ENCODE assay signal across 15 cellular contexts in the genomic region with DNA sequence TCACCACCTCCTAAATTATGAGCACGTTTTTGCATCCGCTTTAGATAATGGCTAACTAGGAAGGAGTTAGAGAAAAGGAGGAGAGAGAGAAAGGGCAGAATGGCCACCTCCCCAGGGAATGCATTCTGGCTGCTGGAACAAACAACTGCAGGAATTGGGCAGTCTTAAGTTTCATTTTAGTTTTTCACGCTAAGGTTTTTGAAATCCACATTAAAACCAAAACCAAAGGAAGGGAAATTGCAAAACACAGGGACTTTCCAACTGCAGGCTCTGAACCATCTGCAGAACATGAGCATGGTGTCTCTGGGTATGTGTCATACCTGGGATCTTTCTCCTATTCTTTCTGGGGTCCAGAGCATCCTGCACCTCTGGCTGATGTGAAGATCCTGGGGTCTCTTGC. TPM values are rescaled to one million over a fixed set of nuclear protein-coding genes. Genes with fewer than 3 reads are reported as not detected.
DNase-seq lines count a peak whose midpoint lies in the region; ATAC-seq and TF ChIP-seq lines count a peak whose summit lies in the region.
"Had no signal": no experiment of that assay in that cellular context is flagged by ENCODE, and none has a peak within 500 bp of the region (broad histone marks: within the 10 kb centered on the region; RNA-seq: fewer than 3 reads in every experiment).

No MANE protein-coding gene starts in this region.

- DNase-seq in AG09319 (ENCODE audit: extremely low read depth, low read depth) (peak; percentile 78), HCEC 1CT (peak; percentile 27), fibroblast of gingiva (ENCODE audit: low read depth) (peak; percentile 91), lung (ENCODE audit: low spot score) (peak; percentile 17), NCI-H82 (lab: John Stamatoyannopoulos, UW) (no peak), iPS-NIHi11 (ENCODE audit: low spot score) (no peak)
- DNase-seq: stimulated activated CD4-positive, alpha-beta T cell treated with anti-CD3 and anti-CD28 coated beads, Interleukin-2, amount 100 ng/mL, for 24 hours had no signal

- 44 to 45% methylated on average over 3 of the region's 3 CpGs for WGBS in lung, 2 donors

- ATAC-seq in lung (ENCODE audit: insufficient read depth, low FRiP score) (no peak), GM18520 (IDR thresholded peaks at IDR 0.05; ENCODE audit: unreplicated experiment) (no peak), GM21576 (IDR thresholded peaks at IDR 0.05; ENCODE audit: unreplicated experiment) (no peak)

- TF ChIP-seq CTCF in AG09319 (IDR thresholded peaks at IDR 0.05; ENCODE audit: low read depth, low read length), result no peak
- no peak for TF ChIP-seq CTCF in lung (IDR thresholded peaks at IDR 0.05; ENCODE audit: control extremely low read depth, extremely low read depth)

- H3K36me3 ChIP-seq in lung (ENCODE audit: control insufficient read depth in 2 of 2, insufficient read depth in 2 of 2, low read length in 2 of 2), result no peaks in the 10 kb centered on the region
- H3K36me3 ChIP-seq: BLaER1, cardiac muscle cell had no signal

- H3K4me1 ChIP-seq in lung (ENCODE audit: control insufficient read depth in 2 of 2, insufficient read depth in 2 of 2, low read length in 2 of 2), result peaks cover 1 to 3% of the 10 kb centered on the region in 2 donors
- H3K4me1 ChIP-seq: BLaER1 had no signal

- no peaks in the 10 kb centered on the region for H3K27me3 ChIP-seq in lung (ENCODE audit: control insufficient read depth, insufficient read depth)
- H3K27me3 ChIP-seq: BLaER1 had no signal

- H3K4me3 ChIP-seq in lung, result no peak overlapping the region
- H3K4me3 ChIP-seq: BLaER1, cardiac muscle cell, SK-N-MC had no signal

- no peaks in the 10 kb centered on the region for H3K9me3 ChIP-seq in lung (ENCODE audit: control insufficient read depth in 2 of 2, insufficient read depth in 1 of 2, low read length in 1 of 2)
- H3K9me3 ChIP-seq: BLaER1 had no signal

- H3K27ac ChIP-seq in lung (ENCODE audit: low read depth in 1 of 2, low read length in 1 of 2), result no peak overlapping the region
- H3K27ac ChIP-seq: BLaER1, cardiac muscle cell, SK-N-MC had no signal

RNA-seq across cellular contexts. Expression of gene CCL8, which starts 12.1 kb away (rescaled TPM):
- total RNA-seq in lung, result under 1 TPM; 0.26 to 0.95 TPM
- polyA plus RNA-seq in lung, result 1 to 10 TPM in 1 of 2 donors, under 1 TPM in 1; 0.49 to 7.6 TPM
- total RNA-seq: cardiac muscle cell, G401, mononuclear cell had no signal
- polyA plus RNA-seq: cardiac muscle cell had no signal

RNA-seq across cellular contexts. Expression of gene CCL11, which starts 21.6 kb away (rescaled TPM):
- total RNA-seq in lung, result under 1 TPM; 0.18 to 0.80 TPM
- 1 to 10 TPM in 1 of 2 donors, under 1 TPM in 1; 0.39 to 3.6 TPM for polyA plus RNA-seq in lung
- total RNA-seq: cardiac muscle cell, G401, mononuclear cell had no signal
- polyA plus RNA-seq: cardiac muscle cell had no signal

RNA-seq across cellular contexts. Expression of gene CCL7, which starts 37.1 kb away (rescaled TPM):
- 1 to 10 TPM in 1 of 2 donors, not detected in 1; 1.0 TPM for total RNA-seq in lung
- 10 to 100 TPM in 1 of 2 donors, 1 to 10 TPM in 1; 1.0 to 44.9 TPM for polyA plus RNA-seq in lung
- total RNA-seq: cardiac muscle cell, G401, urinary bladder had no signal
- polyA plus RNA-seq: cardiac muscle cell had no signal

RNA-seq across cellular contexts. Expression of gene CCL13, which starts 49.2 kb away (rescaled TPM):
- total RNA-seq in lung, result 1 to 10 TPM; 4.4 to 4.6 TPM
- polyA plus RNA-seq in lung, result 1 to 10 TPM; 2.5 to 3.7 TPM
- total RNA-seq: cardiac muscle cell, G401, mononuclear cell had no signal
- polyA plus RNA-seq: cardiac muscle cell had no signal

RNA-seq across cellular contexts. Expression of gene CCL2, which starts 52.0 kb away (rescaled TPM):
- total RNA-seq in lung, result 10 to 100 TPM; 80.8 to 93.5 TPM
- 1,000 to 10,000 TPM in 1 of 2 donors, 100 to 1,000 TPM in 1; 226 to 1,172 TPM for polyA plus RNA-seq in lung
- total RNA-seq: G401 had no signal

Comparison
In these comparisons a context has a peak if more than half of its experiments do, and no peak if none do; other contexts are left out.
1. DNase-seq: peak in AG09319 (single experiment), HCEC 1CT (single experiment), fibroblast of gingiva (single experiment) and lung (single experiment); none in NCI-H82 (single experiment) and iPS-NIHi11 (single experiment).